Comparison of ENCODE assay signal across 1 cellular context in the genomic region with DNA sequence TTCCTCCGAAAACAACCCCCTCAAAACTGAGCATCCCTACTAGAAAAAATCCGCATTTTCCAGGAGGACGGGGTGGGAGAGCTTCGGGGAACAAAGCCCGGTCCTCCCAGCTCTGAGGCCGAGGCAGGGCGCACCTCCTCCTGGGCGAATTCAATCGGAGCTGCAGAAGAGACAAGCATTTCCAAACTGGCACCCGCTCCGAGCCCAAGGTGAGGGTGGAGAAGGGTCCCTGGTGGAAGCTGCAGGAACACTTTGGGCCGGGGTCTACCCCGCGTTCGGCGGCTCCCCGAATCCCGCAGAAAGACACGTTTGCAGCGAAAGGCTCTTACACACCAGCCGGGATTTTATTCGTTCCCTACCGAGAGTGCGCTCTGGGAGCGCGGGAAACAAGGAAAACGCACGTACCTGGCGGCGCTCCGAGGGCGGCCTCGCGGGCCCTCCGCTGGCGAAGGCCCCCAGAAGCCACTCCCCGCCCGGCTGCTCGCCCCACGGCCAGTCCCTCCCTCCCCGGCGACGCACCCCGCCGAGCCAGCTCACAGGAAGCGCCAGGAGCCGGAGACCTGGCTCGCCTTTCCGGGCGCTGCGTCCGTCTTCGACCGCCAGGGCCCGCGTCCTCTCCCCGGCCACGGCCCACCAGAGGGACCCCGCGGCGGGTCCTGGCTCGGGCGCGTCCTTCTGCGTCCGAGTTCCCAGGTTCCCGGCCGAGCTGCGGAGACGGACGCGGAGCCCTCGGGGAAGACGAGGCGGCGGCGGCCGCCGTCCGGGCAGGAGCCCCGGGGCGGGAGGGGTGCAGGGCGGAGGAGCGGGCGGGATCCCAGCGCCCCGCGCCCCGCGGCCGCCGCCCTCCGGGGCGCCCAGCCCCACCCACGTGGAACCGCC.
TF ChIP-seq lines count a peak whose summit lies in the region.

No MANE protein-coding gene starts in this region.

TF ChIP-seq in HCT116, 20 proteins besides CTCF, POLR2A, EP300 and RAD21 (continued from another document):
- TF ChIP-seq, protein P1, sequence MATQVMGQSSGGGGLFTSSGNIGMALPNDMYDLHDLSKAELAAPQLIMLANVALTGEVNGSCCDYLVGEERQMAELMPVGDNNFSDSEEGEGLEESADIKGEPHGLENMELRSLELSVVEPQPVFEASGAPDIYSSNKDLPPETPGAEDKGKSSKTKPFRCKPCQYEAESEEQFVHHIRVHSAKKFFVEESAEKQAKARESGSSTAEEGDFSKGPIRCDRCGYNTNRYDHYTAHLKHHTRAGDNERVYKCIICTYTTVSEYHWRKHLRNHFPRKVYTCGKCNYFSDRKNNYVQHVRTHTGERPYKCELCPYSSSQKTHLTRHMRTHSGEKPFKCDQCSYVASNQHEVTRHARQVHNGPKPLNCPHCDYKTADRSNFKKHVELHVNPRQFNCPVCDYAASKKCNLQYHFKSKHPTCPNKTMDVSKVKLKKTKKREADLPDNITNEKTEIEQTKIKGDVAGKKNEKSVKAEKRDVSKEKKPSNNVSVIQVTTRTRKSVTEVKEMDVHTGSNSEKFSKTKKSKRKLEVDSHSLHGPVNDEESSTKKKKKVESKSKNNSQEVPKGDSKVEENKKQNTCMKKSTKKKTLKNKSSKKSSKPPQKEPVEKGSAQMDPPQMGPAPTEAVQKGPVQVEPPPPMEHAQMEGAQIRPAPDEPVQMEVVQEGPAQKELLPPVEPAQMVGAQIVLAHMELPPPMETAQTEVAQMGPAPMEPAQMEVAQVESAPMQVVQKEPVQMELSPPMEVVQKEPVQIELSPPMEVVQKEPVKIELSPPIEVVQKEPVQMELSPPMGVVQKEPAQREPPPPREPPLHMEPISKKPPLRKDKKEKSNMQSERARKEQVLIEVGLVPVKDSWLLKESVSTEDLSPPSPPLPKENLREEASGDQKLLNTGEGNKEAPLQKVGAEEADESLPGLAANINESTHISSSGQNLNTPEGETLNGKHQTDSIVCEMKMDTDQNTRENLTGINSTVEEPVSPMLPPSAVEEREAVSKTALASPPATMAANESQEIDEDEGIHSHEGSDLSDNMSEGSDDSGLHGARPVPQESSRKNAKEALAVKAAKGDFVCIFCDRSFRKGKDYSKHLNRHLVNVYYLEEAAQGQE (IDR thresholded peaks at IDR 0.05; ENCODE audit: low read depth) = no peak
